In genomic region chr11:104291646-104292045, GRCh38 we compare ENCODE assay signal across 30 cellular contexts.
"Had no signal": no experiment of that assay in that cellular context is flagged by ENCODE, and none has a peak within 500 bp of the region (broad histone marks: within the 10 kb centered on the region; RNA-seq: fewer than 3 reads in every experiment).

No MANE protein-coding gene starts in this region.

- H3K4me1 ChIP-seq: adrenal gland, ascending aorta, parathyroid adenoma, psoas muscle, suprapubic skin, tibial artery had no signal

- H3K9ac ChIP-seq: parathyroid adenoma had no signal

- DNase-seq: activated B cell treated with CpG ODN at 0.5 μM for 24 hours; activated CD4-positive, alpha-beta T cell treated with anti-CD3 and anti-CD28 coated beads for 36 hours; activated CD4-positive, alpha-beta T cell treated with anti-CD3 and anti-CD28 coated beads, Interleukin-2, amount 50 U/mL, for 4 hours; activated CD8-positive, alpha-beta memory T cell treated with anti-CD3 and anti-CD28 coated beads for 24 hours; activated effector memory CD4-positive, alpha-beta T cell treated with Interleukin-2 at 50 U/mL for 16 hours; activated naive CD4-positive, alpha-beta T cell treated with Interleukin-2 at 50 U/mL for 16 hours; adrenal gland; dorsolateral prefrontal cortex; effector memory CD4-positive, alpha-beta T cell; erythroblast; foreskin fibroblast; head of caudate nucleus; kidney glomerular epithelial cell; nucleus accumbens; psoas muscle; stimulated activated CD4-positive, alpha-beta T cell treated with anti-CD3 and anti-CD28 coated beads, Interleukin-2, amount 100 ng/mL, for 24 hours; stimulated activated naive CD4-positive, alpha-beta T cell; T-cell; tibial artery had no signal

- ATAC-seq: activated CD4-positive, alpha-beta T cell treated with anti-CD3 and anti-CD28 coated beads for 36 hours; left lobe of liver; psoas muscle; T-cell had no signal

- H3K9me3 Mint-ChIP-seq: activated B cell treated with CpG ODN at 0.5 μM for 24 hours, brain, nephron, T-cell had no signal

- H3K27me3 ChIP-seq: adrenal gland, ascending aorta, cardiac muscle cell, dorsolateral prefrontal cortex, suprapubic skin, tibial artery had no signal

- H3K9me3 ChIP-seq: adrenal gland, ascending aorta, psoas muscle, suprapubic skin, tibial artery had no signal

- H3K4me2 ChIP-seq: smooth muscle cell had no signal

- H2AFZ ChIP-seq: parathyroid adenoma had no signal

- H3K27me3 Mint-ChIP-seq: activated B cell treated with CpG ODN at 0.5 μM for 24 hours; activated naive CD8-positive, alpha-beta T cell; brain; T-cell had no signal

- H3K4me1 Mint-ChIP-seq: activated B cell treated with CpG ODN at 0.5 μM for 24 hours; activated CD4-positive, alpha-beta T cell treated with anti-CD3 and anti-CD28 coated beads for 36 hours; nephron; T-cell had no signal

- H3K4me3 ChIP-seq: adrenal gland, ascending aorta, cardiac muscle cell, coronary artery, dorsolateral prefrontal cortex, lung, psoas muscle, smooth muscle cell, suprapubic skin, tibial artery had no signal

- H3K27ac ChIP-seq: adrenal gland, ascending aorta, cardiac muscle cell, coronary artery, dorsolateral prefrontal cortex, parathyroid adenoma, psoas muscle, suprapubic skin, tibial artery had no signal

- H3K36me3 Mint-ChIP-seq: activated naive CD8-positive, alpha-beta T cell; brain; T-cell had no signal

- H3K4me3 Mint-ChIP-seq: activated B cell treated with CpG ODN at 0.5 μM for 24 hours; activated CD4-positive, alpha-beta T cell treated with anti-CD3 and anti-CD28 coated beads for 36 hours; activated naive CD8-positive, alpha-beta T cell; brain; nephron; T-cell had no signal

- H3K36me3 ChIP-seq: adrenal gland, ascending aorta, cardiac muscle cell, suprapubic skin, tibial artery had no signal

- H3K27ac Mint-ChIP-seq: activated B cell treated with CpG ODN at 0.5 μM for 24 hours; activated CD4-positive, alpha-beta T cell treated with anti-CD3 and anti-CD28 coated beads for 36 hours; activated naive CD8-positive, alpha-beta T cell; brain; nephron; T-cell had no signal
